ENCODE assay signal across 28 cellular contexts in genomic region chr17:31152271-31152670, GRCh38.
"Had no signal": no experiment of that assay in that cellular context is flagged by ENCODE, and none has a peak within 500 bp of the region (broad histone marks: within the 10 kb centered on the region; RNA-seq: fewer than 3 reads in every experiment).

No MANE protein-coding gene starts in this region.

- H3K27me3 ChIP-seq: adrenal gland, body of pancreas, breast epithelium, MG63 had no signal

- H3K9me3 ChIP-seq: body of pancreas, breast epithelium had no signal

- FAIRE-seq: astrocyte had no signal

- H3K36me3 ChIP-seq: adrenal gland, breast epithelium had no signal

- H3K27ac ChIP-seq: adrenal gland, body of pancreas, breast epithelium had no signal

- DNase-seq: activated CD4-positive, alpha-beta memory T cell treated with anti-CD3 and anti-CD28 coated beads for 36 hours; activated CD4-positive, alpha-beta T cell treated with anti-CD3 and anti-CD28 coated beads for 4 hours; activated CD4-positive, alpha-beta T cell treated with anti-CD3 and anti-CD28 coated beads, Interleukin-2, amount 50 U/mL, for 1 hour; activated CD8-positive, alpha-beta memory T cell treated with anti-CD3 and anti-CD28 coated beads, Interleukin-2, amount 50 U/mL, for 4 hours; activated gamma-delta T cell; activated naive CD4-positive, alpha-beta T cell treated with anti-CD3 and anti-CD28 coated beads for 36 hours; activated T-cell treated with anti-CD3 and anti-CD28 coated beads for 4 hours; activated T-cell treated with anti-CD3 and anti-CD28 coated beads, Interleukin-2, amount 50 U/mL, for 4 hours; adrenal gland; body of pancreas; Kasumi-1; KBM-7; MG63; NCI-H1048; NCI-H1105 treated with DMSO at 0.1 percent for 48 hours; NCI-H1436; NCI-H1694; NCI-H2029; NCI-H345; NCI-H524 treated with DMSO at 0.1 percent for 48 hours; RPMI8226; SIG-M5 had no signal

- H3K4me1 ChIP-seq: breast epithelium had no signal

- H3K4me3 ChIP-seq: adrenal gland, body of pancreas, breast epithelium, MG63 had no signal

- ATAC-seq: activated CD4-positive, CD25-positive, alpha-beta regulatory T cell treated with anti-CD3 and anti-CD28 coated beads, Interleukin-2, amount 50 U/mL, for 24 hours; activated naive CD4-positive, alpha-beta T cell treated with anti-CD3 and anti-CD28 coated beads, Interleukin-2, amount 50 U/mL, for 72 hours; activated T-cell treated with anti-CD3 and anti-CD28 coated beads, Interleukin-2, amount 50 U/mL, for 4 hours; body of pancreas; Panc1; WTC11 had no signal
